ENCODE assay signal across 29 cellular contexts in the genomic region with DNA sequence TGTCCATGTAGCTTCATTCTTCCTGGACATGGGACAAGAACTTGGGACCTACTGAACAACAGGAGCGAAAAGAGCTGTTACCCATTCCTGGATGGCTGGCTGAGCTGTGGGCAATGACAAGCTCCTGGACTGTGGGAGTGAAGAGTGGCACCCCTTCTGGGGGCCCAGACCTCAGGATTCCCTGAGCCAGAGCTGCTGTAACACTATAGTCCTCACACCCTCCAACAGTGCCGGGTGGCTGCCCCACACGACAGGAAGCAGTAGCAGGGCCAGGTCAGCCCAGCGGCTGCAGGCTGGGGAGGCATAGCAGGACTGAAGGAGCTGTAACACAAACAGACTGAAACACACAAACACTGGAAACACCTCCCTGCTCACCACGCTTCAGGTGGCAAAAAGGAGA.
"Had no signal": no experiment of that assay in that cellular context is flagged by ENCODE, and none has a peak within 500 bp of the region (broad histone marks: within the 10 kb centered on the region; RNA-seq: fewer than 3 reads in every experiment).

No MANE protein-coding gene starts in this region.

- DNase-seq: head of caudate nucleus; hippocampal formation; kidney; left colon; left ventricle myocardium inferior; mesendoderm; midbrain; mucosa of descending colon; naive thymus-derived CD4-positive, alpha-beta T cell; nucleus accumbens; ovary; retina; right cardiac atrium; stimulated activated CD4-positive, alpha-beta T cell treated with anti-CD3 and anti-CD28 coated beads, Interleukin-12 subunit alpha, Interleukin-12 subunit beta, amount 100 ng/mL, for 4 hours; stimulated activated CD4-positive, alpha-beta T cell treated with anti-CD3 and anti-CD28 coated beads, Interleukin-15, amount 100 ng/mL, for 24 hours; stimulated activated CD4-positive, alpha-beta T cell treated with anti-CD3 and anti-CD28 coated beads, Interleukin-2, amount 100 ng/mL, for 24 hours; stimulated activated CD4-positive, alpha-beta T cell treated with anti-CD3 and anti-CD28 coated beads, Interleukin-4, amount 100 ng/mL, for 1 hour; stimulated activated naive CD4-positive, alpha-beta T cell; tibial artery; trophoblast cell; uterus had no signal

- H3K27me3 ChIP-seq: ovary, tibial artery, uterus had no signal

- H3K27me3 Mint-ChIP-seq: naive thymus-derived CD4-positive, alpha-beta T cell; natural killer cell treated with Interleukin-12 subunit alpha and Interleukin-12 subunit beta and Interleukin-15 and Interleukin-18, amount 100 ng/mL, for 72 hours; stimulated activated naive CD8-positive, alpha-beta T cell treated with anti-CD3 and anti-CD28 coated beads, Interleukin-15, Interleukin-2, amounts not matched to agents 100 ng/mL and 50 ng/mL, for 24 hours had no signal

- H3K27ac ChIP-seq: left ventricle myocardium inferior, ovary, skin epidermis, suprapubic skin, thoracic aorta, tibial artery, uterus had no signal

- H3K36me3 ChIP-seq: left ventricle myocardium inferior, ovary, suprapubic skin, thoracic aorta, tibial artery, uterus had no signal

- H3K4me1 ChIP-seq: left ventricle myocardium inferior, suprapubic skin, tibial artery, uterus had no signal

- H3K4me3 ChIP-seq: left ventricle myocardium inferior, lung, mucosa of descending colon, ovary, skin epidermis, suprapubic skin, thoracic aorta, tibial artery, uterus had no signal

- H3K4me3 Mint-ChIP-seq: naive thymus-derived CD4-positive, alpha-beta T cell; natural killer cell treated with Interleukin-12 subunit alpha and Interleukin-12 subunit beta and Interleukin-15 and Interleukin-18, amount 100 ng/mL, for 72 hours; stimulated activated naive CD8-positive, alpha-beta T cell treated with anti-CD3 and anti-CD28 coated beads, Interleukin-15, Interleukin-2, amounts not matched to agents 100 ng/mL and 50 ng/mL, for 24 hours had no signal

- H3K27ac Mint-ChIP-seq: naive thymus-derived CD4-positive, alpha-beta T cell; natural killer cell treated with Interleukin-12 subunit alpha and Interleukin-12 subunit beta and Interleukin-15 and Interleukin-18, amount 100 ng/mL, for 72 hours; progenitor cell of endocrine pancreas; stimulated activated naive CD8-positive, alpha-beta T cell treated with anti-CD3 and anti-CD28 coated beads, Interleukin-15, Interleukin-2, amounts not matched to agents 100 ng/mL and 50 ng/mL, for 24 hours had no signal

- H3K4me1 Mint-ChIP-seq: naive thymus-derived CD4-positive, alpha-beta T cell had no signal

- H3K36me3 Mint-ChIP-seq: naive thymus-derived CD4-positive, alpha-beta T cell; natural killer cell treated with Interleukin-12 subunit alpha and Interleukin-12 subunit beta and Interleukin-15 and Interleukin-18, amount 100 ng/mL, for 72 hours had no signal

- ATAC-seq: left colon; mucosa of descending colon; naive thymus-derived CD4-positive, alpha-beta T cell; natural killer cell treated with Interleukin-12 subunit alpha and Interleukin-12 subunit beta and Interleukin-15 and Interleukin-18, amount 100 ng/mL, for 72 hours; right cardiac atrium; sciatic nerve had no signal

- H3K9me3 ChIP-seq: suprapubic skin, thoracic aorta, uterus had no signal
